Comparison of ENCODE assay signal across 16 cellular contexts in genomic region chr14:77988096-77988870, GRCh38.
DNase-seq lines count a peak whose midpoint lies in the region; TF ChIP-seq lines count a peak whose summit lies in the region.
"Had no signal": no experiment of that assay in that cellular context is flagged by ENCODE, and none has a peak within 500 bp of the region (broad histone marks: within the 10 kb centered on the region; RNA-seq: fewer than 3 reads in every experiment).

No MANE protein-coding gene starts in this region.

- H3K27ac ChIP-seq in WERI-Rb-1 = peak overlapping the region; percentile 79
- H3K27ac ChIP-seq in mesenchymal stem cell (ENCODE audit: low read length, poor library complexity, severe bottlenecking) = no peak overlapping the region
- peak overlapping the region in 3 of 4 donors; percentile 25 to 71 (median 63) for H3K27ac ChIP-seq in tibial nerve
- H3K27ac ChIP-seq: KMS-11 had no signal

- no peak overlapping the region for H4K8ac ChIP-seq in mesenchymal stem cell (ENCODE audit: low read length)

- H3K14ac ChIP-seq in mesenchymal stem cell (ENCODE audit: low read length in 2 of 2) = no peak overlapping the region

- no peaks in the 10 kb centered on the region for H3K79me1 ChIP-seq in mesenchymal stem cell (replicated peaks; ENCODE audit: low read length, poor library complexity, severe bottlenecking)

- H4K91ac ChIP-seq in mesenchymal stem cell (ENCODE audit: low read length) = no peak overlapping the region

- H2AK5ac ChIP-seq in mesenchymal stem cell (ENCODE audit: low read length, severe bottlenecking) = no peak overlapping the region

- no peak overlapping the region for H3K4me2 ChIP-seq in mesenchymal stem cell (ENCODE audit: low read length, poor library complexity, severe bottlenecking)
- H3K4me2 ChIP-seq: KMS-11, smooth muscle cell had no signal

- TF ChIP-seq POLR2A in tibial nerve (IDR thresholded peaks at IDR 0.05) = no peak

- no peak overlapping the region for H3K23ac ChIP-seq in mesenchymal stem cell (ENCODE audit: low read length in 2 of 2)

- H2BK120ac ChIP-seq in mesenchymal stem cell (ENCODE audit: low read depth, low read length) = no peak overlapping the region

- TF ChIP-seq EP300 in tibial nerve (IDR thresholded peaks at IDR 0.05) = peak in 1 of 2 donors; percentile 37

- H3K27me3 ChIP-seq in WERI-Rb-1 (ENCODE audit: insufficient read depth, low read depth, severe bottlenecking) = no peaks in the 10 kb centered on the region
- H3K27me3 ChIP-seq in mesenchymal stem cell (ENCODE audit: control insufficient read depth in 1 of 2, insufficient read depth in 1 of 2, low read length in 2 of 2) = no peaks in the 10 kb centered on the region
- H3K27me3 ChIP-seq in tibial nerve = no peaks in the 10 kb centered on the region

- H2BK12ac ChIP-seq in mesenchymal stem cell (ENCODE audit: low read length in 2 of 2) = no peak overlapping the region

- H3K4me1 ChIP-seq in mesenchymal stem cell (ENCODE audit: control insufficient read depth, insufficient read depth, low read depth, low read length) = no peaks in the 10 kb centered on the region
- peaks cover 0 to 33% (median 12%) of the 10 kb centered on the region in 4 donors for H3K4me1 ChIP-seq in tibial nerve

- TF ChIP-seq CTCF in WERI-Rb-1 (IDR thresholded peaks at IDR 0.05; ENCODE audit: low read depth, low read length) = no peak
- no peak for TF ChIP-seq CTCF in fibroblast of the aortic adventitia (IDR thresholded peaks at IDR 0.05; ENCODE audit: insufficient read depth, low read length)
- TF ChIP-seq CTCF in tibial nerve (IDR thresholded peaks at IDR 0.05) = no peak

- H3K9ac ChIP-seq in mesenchymal stem cell (ENCODE audit: low read length) = peak overlapping the region; percentile 79
- H3K9ac ChIP-seq: KMS-11 had no signal

- H3K4me3 ChIP-seq in WERI-Rb-1 (ENCODE audit: low read depth, low read length) (no peak overlapping the region), fibroblast of the aortic adventitia (ENCODE audit: low read depth, low read length) (no peak overlapping the region), mesenchymal stem cell (ENCODE audit: insufficient read depth in 1 of 2, low read depth in 1 of 2, low read length in 2 of 2) (peak overlapping the region in 1 of 2 experiments; percentile 45), tibial nerve (no peak overlapping the region)
- H3K4me3 ChIP-seq: smooth muscle cell had no signal

- no peak overlapping the region for H3K4ac ChIP-seq in mesenchymal stem cell (ENCODE audit: low read depth in 1 of 2, low read length in 2 of 2)

- whole genome bisulfite sequencing in mesenchymal stem cell = 72% methylated on average over 7 of the region's 7 CpGs
- 36 to 46% methylated on average over 7 of the region's 7 CpGs for WGBS in tibial nerve, 2 donors

- no peaks in the 10 kb centered on the region for H3K36me3 ChIP-seq in WERI-Rb-1
- no peaks in the 10 kb centered on the region for H3K36me3 ChIP-seq in mesenchymal stem cell (ENCODE audit: control insufficient read depth in 1 of 2, insufficient read depth in 2 of 2, low read depth in 1 of 2, low read length in 2 of 2)
- H3K36me3 ChIP-seq in tibial nerve = no peaks in the 10 kb centered on the region

- H2BK5ac ChIP-seq in mesenchymal stem cell (ENCODE audit: low read depth, low read length, poor library complexity, severe bottlenecking) = no peak overlapping the region

- H2AFZ ChIP-seq in mesenchymal stem cell (ENCODE audit: low read depth, low read length) = no peak overlapping the region

- no peak overlapping the region for H2BK15ac ChIP-seq in mesenchymal stem cell (ENCODE audit: low read depth, poor library complexity, severe bottlenecking)

- peak; percentile 57 for DNase-seq in WERI-Rb-1
- DNase-seq in fibroblast of the aortic adventitia (ENCODE audit: low read depth) = peak; percentile 53
- DNase-seq in mesenchymal stem cell = no peak
- peak in 1 of 2 donors; percentile 19 for DNase-seq in tibial nerve (ENCODE audit: low spot score in 2 of 2)
- DNase-seq in NCI-H1417 treated with DMSO at 0.1 percent for 48 hours (lab: John Stamatoyannopoulos, UW) = no peak
- no peak for DNase-seq in activated CD4-positive, CD25-positive, alpha-beta regulatory T cell (lab: John Stamatoyannopoulos, UW)
- DNase-seq in stimulated activated CD4-positive, alpha-beta T cell treated with anti-CD3 and anti-CD28 coated beads, Interleukin-4, amount 100 ng/mL, for 4 hours = no peak
- DNase-seq: activated CD4-positive, alpha-beta T cell treated with anti-CD3 and anti-CD28 coated beads, Interleukin-2, amount 50 U/mL, for 48 hours; activated gamma-delta T cell treated with Interleukin-2 at 50 U/mL for 16 hours; amniotic stem cell; cerebellar nuclear complex; NCI-H1048; NCI-H526 treated with DMSO at 0.1 percent for 48 hours; stimulated activated CD4-positive, alpha-beta T cell treated with anti-CD3 and anti-CD28 coated beads, Interleukin-4, amount 100 ng/mL, for 1 hour had no signal

- H3K9me3 ChIP-seq in WERI-Rb-1 (ENCODE audit: severe bottlenecking) = no peaks in the 10 kb centered on the region
- no peaks in the 10 kb centered on the region for H3K9me3 ChIP-seq in mesenchymal stem cell (ENCODE audit: control insufficient read depth, low read length)
- no peaks in the 10 kb centered on the region for H3K9me3 ChIP-seq in tibial nerve

- H3K18ac ChIP-seq in mesenchymal stem cell (ENCODE audit: low read depth in 1 of 2, low read length in 2 of 2) = no peak overlapping the region

Comparison
In these comparisons a context has a peak if more than half of its experiments do, and no peak if none do; other contexts are left out.
1. DNase-seq: peak in WERI-Rb-1 (single experiment) and fibroblast of the aortic adventitia (single experiment); none in mesenchymal stem cell (single experiment), NCI-H1417 treated with DMSO at 0.1 percent for 48 hours (single experiment), activated CD4-positive, CD25-positive, alpha-beta regulatory T cell (0 of 4) and stimulated activated CD4-positive, alpha-beta T cell treated with anti-CD3 and anti-CD28 coated beads, Interleukin-4, amount 100 ng/mL, for 4 hours (0 of 2).